ENCODE assay signal across 1 cellular context in genomic region chr20:53550590-53551187, GRCh38.
TF ChIP-seq lines count a peak whose summit lies in the region.

No MANE protein-coding gene starts in this region.

TF ChIP-seq in HepG2, 621 proteins besides CTCF, POLR2A, EP300 and RAD21 (continued from another document and continues in another):
- TF ChIP-seq, protein P1, sequence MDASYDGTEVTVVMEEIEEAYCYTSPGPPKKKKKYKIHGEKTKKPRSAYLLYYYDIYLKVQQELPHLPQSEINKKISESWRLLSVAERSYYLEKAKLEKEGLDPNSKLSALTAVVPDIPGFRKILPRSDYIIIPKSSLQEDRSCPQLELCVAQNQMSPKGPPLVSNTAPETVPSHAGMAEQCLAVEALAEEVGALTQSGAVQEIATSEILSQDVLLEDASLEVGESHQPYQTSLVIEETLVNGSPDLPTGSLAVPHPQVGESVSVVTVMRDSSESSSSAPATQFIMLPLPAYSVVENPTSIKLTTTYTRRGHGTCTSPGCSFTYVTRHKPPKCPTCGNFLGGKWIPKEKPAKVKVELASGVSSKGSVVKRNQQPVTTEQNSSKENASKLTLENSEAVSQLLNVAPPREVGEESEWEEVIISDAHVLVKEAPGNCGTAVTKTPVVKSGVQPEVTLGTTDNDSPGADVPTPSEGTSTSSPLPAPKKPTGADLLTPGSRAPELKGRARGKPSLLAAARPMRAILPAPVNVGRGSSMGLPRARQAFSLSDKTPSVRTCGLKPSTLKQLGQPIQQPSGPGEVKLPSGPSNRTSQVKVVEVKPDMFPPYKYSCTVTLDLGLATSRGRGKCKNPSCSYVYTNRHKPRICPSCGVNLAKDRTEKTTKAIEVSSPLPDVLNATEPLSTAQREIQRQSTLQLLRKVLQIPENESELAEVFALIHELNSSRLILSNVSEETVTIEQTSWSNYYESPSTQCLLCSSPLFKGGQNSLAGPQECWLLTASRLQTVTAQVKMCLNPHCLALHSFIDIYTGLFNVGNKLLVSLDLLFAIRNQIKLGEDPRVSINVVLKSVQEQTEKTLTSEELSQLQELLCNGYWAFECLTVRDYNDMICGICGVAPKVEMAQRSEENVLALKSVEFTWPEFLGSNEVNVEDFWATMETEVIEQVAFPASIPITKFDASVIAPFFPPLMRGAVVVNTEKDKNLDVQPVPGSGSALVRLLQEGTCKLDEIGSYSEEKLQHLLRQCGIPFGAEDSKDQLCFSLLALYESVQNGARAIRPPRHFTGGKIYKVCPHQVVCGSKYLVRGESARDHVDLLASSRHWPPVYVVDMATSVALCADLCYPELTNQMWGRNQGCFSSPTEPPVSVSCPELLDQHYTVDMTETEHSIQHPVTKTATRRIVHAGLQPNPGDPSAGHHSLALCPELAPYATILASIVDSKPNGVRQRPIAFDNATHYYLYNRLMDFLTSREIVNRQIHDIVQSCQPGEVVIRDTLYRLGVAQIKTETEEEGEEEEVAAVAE (CRISPR knock-in tag; IDR thresholded peaks at IDR 0.05; ENCODE audit: borderline replicate concordance) = 0 out of 2 replicates have a peak, but pooled peaks have one; percentile 25
- TF ChIP-seq DPF2 (CRISPR knock-in tag; IDR thresholded peaks at IDR 0.05; ENCODE audit: borderline replicate concordance, low read depth) (no peak), ZNF740 (CRISPR knock-in tag; IDR thresholded peaks at IDR 0.05) (no peak), LCORL (IDR thresholded peaks at IDR 0.05) (no peak), LCORL (CRISPR knock-in tag; IDR thresholded peaks at IDR 0.05) (peak; percentile 39; the same call in 1 of the 2 replicates), GLI4 (CRISPR knock-in tag; IDR thresholded peaks at IDR 0.05; ENCODE audit: borderline replicate concordance) (no peak), ZNF703 (CRISPR knock-in tag; IDR thresholded peaks at IDR 0.05; ENCODE audit: borderline replicate concordance) (no peak), ZEB1 (IDR thresholded peaks at IDR 0.05; ENCODE audit: insufficient replicate concordance, low read depth) (peak; percentile 27), MEIS1 (CRISPR knock-in tag; IDR thresholded peaks at IDR 0.05; ENCODE audit: borderline replicate concordance) (no peak), ZFAT (CRISPR knock-in tag; conservative IDR thresholded peaks at IDR 0.05) (no peak), GATAD2A (CRISPR knock-in tag; IDR thresholded peaks at IDR 0.05) (peak; percentile 79), YEATS2 (CRISPR knock-in tag; IDR thresholded peaks at IDR 0.05; ENCODE audit: borderline replicate concordance) (no peak), MED8 (CRISPR knock-in tag; IDR thresholded peaks at IDR 0.05; ENCODE audit: insufficient replicate concordance) (no peak), ZBTB7A (CRISPR knock-in tag; IDR thresholded peaks at IDR 0.05) (no peak), FOXO1 (CRISPR knock-in tag; IDR thresholded peaks at IDR 0.05) (0 out of 2 replicates have a peak, but pooled peaks have one; percentile 26), ZNF569 (CRISPR knock-in tag; IDR thresholded peaks at IDR 0.05; ENCODE audit: borderline replicate concordance) (no peak), NAIF1 (CRISPR knock-in tag; IDR thresholded peaks at IDR 0.05; ENCODE audit: borderline replicate concordance) (0 out of 2 replicates have a peak, but pooled peaks have one; percentile 52), KDM4B (CRISPR knock-in tag; IDR thresholded peaks at IDR 0.05) (0 out of 2 replicates have a peak, but pooled peaks have one; percentile 19), NFKBIZ (CRISPR knock-in tag; IDR thresholded peaks at IDR 0.05) (no peak), MIXL1 (CRISPR knock-in tag; IDR thresholded peaks at IDR 0.05) (0 out of 2 replicates have a peak, but pooled peaks have one; percentile 52), ZNF468 (CRISPR knock-in tag; IDR thresholded peaks at IDR 0.05) (no peak), RFX5 (IDR thresholded peaks at IDR 0.05; ENCODE audit: low read depth, low read length) (no peak), RCOR2 (CRISPR knock-in tag; IDR thresholded peaks at IDR 0.05) (no peak; the same call in 1 of the 2 replicates), CEBPG (CRISPR knock-in tag; IDR thresholded peaks at IDR 0.05) (peak; percentile 83), KMT2A (CRISPR knock-in tag; IDR thresholded peaks at IDR 0.05) (no peak), SIX4 (CRISPR knock-in tag; IDR thresholded peaks at IDR 0.05) (peak; percentile 50; the same call in 1 of the 2 replicates), PHF21A (CRISPR knock-in tag; IDR thresholded peaks at IDR 0.05) (no peak), SP5 (CRISPR knock-in tag; IDR thresholded peaks at IDR 0.05; ENCODE audit: borderline replicate concordance, low read depth) (no peak), SAP130 (CRISPR knock-in tag; IDR thresholded peaks at IDR 0.05; ENCODE audit: low read depth) (0 out of 2 replicates have a peak, but pooled peaks have one; percentile 21), ZNF30 (CRISPR knock-in tag; IDR thresholded peaks at IDR 0.05) (no peak), ZNF724P (CRISPR knock-in tag; IDR thresholded peaks at IDR 0.05; ENCODE audit: borderline replicate concordance) (no peak), KDM2A (CRISPR knock-in tag; IDR thresholded peaks at IDR 0.05; ENCODE audit: borderline replicate concordance, low read depth) (0 out of 2 replicates have a peak, but pooled peaks have one; percentile 39), REXO4 (CRISPR knock-in tag; IDR thresholded peaks at IDR 0.05; ENCODE audit: borderline replicate concordance) (no peak), ZSCAN29 (CRISPR knock-in tag; conservative IDR thresholded peaks at IDR 0.05) (0 out of 2 replicates have a peak, but pooled peaks have one; percentile 24), ZBTB26 (CRISPR knock-in tag; IDR thresholded peaks at IDR 0.05; ENCODE audit: borderline replicate concordance) (no peak), ZNF629 (CRISPR knock-in tag; conservative IDR thresholded peaks at IDR 0.05) (no peak), ZNF431 (CRISPR knock-in tag; IDR thresholded peaks at IDR 0.05; ENCODE audit: borderline replicate concordance, low read depth) (no peak), HBP1 (CRISPR knock-in tag; IDR thresholded peaks at IDR 0.05; ENCODE audit: low read depth) (no peak), ZBTB3 (CRISPR knock-in tag; IDR thresholded peaks at IDR 0.05; ENCODE audit: borderline replicate concordance, low read depth) (no peak), NPAS2 (CRISPR knock-in tag; IDR thresholded peaks at IDR 0.05; ENCODE audit: borderline replicate concordance) (no peak), FOXK1 (CRISPR knock-in tag; IDR thresholded peaks at IDR 0.05; ENCODE audit: borderline replicate concordance, low read depth) (0 out of 2 replicates have a peak, but pooled peaks have one; percentile 22), NFE2 (CRISPR knock-in tag; IDR thresholded peaks at IDR 0.05) (peak; percentile 61; the same call in 1 of the 2 replicates), SALL2 (CRISPR knock-in tag; IDR thresholded peaks at IDR 0.05) (no peak), ZNF441 (CRISPR knock-in tag; IDR thresholded peaks at IDR 0.05; ENCODE audit: borderline replicate concordance) (no peak), SOX13 (IDR thresholded peaks at IDR 0.05) (peak; percentile 63), SOX13 (CRISPR knock-in tag; conservative IDR thresholded peaks at IDR 0.05 in 1 of 2, IDR thresholded peaks at IDR 0.05 in 1 of 2) (peak in 1 of 2 experiments; percentile 92; a peak in 2 of 4 replicates), HIC2 (CRISPR knock-in tag; IDR thresholded peaks at IDR 0.05; ENCODE audit: low read depth) (no peak), KLF9 (CRISPR knock-in tag; IDR thresholded peaks at IDR 0.05; ENCODE audit: low read depth) (no peak), THAP11 (CRISPR knock-in tag; IDR thresholded peaks at IDR 0.05) (peak; percentile 34; the same call in 1 of the 2 replicates), ZNF451 (CRISPR knock-in tag; IDR thresholded peaks at IDR 0.05) (0 out of 2 replicates have a peak, but pooled peaks have one; percentile 8), PLRG1 (conservative IDR thresholded peaks at IDR 0.05) (no peak), PHF8 (CRISPR knock-in tag; IDR thresholded peaks at IDR 0.05) (0 out of 2 replicates have a peak, but pooled peaks have one; percentile 27), HNRNPL (IDR thresholded peaks at IDR 0.05; ENCODE audit: low read depth, low read length) (no peak), ZNF460 (CRISPR knock-in tag; IDR thresholded peaks at IDR 0.05; ENCODE audit: borderline replicate concordance) (no peak)
- TF ChIP-seq, protein P2, sequence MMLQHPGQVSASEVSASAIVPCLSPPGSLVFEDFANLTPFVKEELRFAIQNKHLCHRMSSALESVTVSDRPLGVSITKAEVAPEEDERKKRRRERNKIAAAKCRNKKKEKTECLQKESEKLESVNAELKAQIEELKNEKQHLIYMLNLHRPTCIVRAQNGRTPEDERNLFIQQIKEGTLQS (CRISPR knock-in tag; IDR thresholded peaks at IDR 0.05) = no peak
- TF ChIP-seq, protein P3, sequence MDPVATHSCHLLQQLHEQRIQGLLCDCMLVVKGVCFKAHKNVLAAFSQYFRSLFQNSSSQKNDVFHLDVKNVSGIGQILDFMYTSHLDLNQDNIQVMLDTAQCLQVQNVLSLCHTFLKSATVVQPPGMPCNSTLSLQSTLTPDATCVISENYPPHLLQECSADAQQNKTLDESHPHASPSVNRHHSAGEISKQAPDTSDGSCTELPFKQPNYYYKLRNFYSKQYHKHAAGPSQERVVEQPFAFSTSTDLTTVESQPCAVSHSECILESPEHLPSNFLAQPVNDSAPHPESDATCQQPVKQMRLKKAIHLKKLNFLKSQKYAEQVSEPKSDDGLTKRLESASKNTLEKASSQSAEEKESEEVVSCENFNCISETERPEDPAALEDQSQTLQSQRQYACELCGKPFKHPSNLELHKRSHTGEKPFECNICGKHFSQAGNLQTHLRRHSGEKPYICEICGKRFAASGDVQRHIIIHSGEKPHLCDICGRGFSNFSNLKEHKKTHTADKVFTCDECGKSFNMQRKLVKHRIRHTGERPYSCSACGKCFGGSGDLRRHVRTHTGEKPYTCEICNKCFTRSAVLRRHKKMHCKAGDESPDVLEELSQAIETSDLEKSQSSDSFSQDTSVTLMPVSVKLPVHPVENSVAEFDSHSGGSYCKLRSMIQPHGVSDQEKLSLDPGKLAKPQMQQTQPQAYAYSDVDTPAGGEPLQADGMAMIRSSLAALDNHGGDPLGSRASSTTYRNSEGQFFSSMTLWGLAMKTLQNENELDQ (CRISPR knock-in tag; IDR thresholded peaks at IDR 0.05; ENCODE audit: borderline replicate concordance) = 0 out of 2 replicates have a peak, but pooled peaks have one; percentile 37
- TF ChIP-seq, protein P4, sequence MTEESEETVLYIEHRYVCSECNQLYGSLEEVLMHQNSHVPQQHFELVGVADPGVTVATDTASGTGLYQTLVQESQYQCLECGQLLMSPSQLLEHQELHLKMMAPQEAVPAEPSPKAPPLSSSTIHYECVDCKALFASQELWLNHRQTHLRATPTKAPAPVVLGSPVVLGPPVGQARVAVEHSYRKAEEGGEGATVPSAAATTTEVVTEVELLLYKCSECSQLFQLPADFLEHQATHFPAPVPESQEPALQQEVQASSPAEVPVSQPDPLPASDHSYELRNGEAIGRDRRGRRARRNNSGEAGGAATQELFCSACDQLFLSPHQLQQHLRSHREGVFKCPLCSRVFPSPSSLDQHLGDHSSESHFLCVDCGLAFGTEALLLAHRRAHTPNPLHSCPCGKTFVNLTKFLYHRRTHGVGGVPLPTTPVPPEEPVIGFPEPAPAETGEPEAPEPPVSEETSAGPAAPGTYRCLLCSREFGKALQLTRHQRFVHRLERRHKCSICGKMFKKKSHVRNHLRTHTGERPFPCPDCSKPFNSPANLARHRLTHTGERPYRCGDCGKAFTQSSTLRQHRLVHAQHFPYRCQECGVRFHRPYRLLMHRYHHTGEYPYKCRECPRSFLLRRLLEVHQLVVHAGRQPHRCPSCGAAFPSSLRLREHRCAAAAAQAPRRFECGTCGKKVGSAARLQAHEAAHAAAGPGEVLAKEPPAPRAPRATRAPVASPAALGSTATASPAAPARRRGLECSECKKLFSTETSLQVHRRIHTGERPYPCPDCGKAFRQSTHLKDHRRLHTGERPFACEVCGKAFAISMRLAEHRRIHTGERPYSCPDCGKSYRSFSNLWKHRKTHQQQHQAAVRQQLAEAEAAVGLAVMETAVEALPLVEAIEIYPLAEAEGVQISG (CRISPR knock-in tag; IDR thresholded peaks at IDR 0.05) = no peak
- TF ChIP-seq, protein P5, sequence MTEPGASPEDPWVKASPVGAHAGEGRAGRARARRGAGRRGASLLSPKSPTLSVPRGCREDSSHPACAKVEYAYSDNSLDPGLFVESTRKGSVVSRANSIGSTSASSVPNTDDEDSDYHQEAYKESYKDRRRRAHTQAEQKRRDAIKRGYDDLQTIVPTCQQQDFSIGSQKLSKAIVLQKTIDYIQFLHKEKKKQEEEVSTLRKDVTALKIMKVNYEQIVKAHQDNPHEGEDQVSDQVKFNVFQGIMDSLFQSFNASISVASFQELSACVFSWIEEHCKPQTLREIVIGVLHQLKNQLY (CRISPR knock-in tag; IDR thresholded peaks at IDR 0.05) = no peak
